In genomic region chr7:133024604-133025003, GRCh38 we compare ENCODE assay signal across 22 cellular contexts. TPM values are rescaled to one million over a fixed set of nuclear protein-coding genes. Genes with fewer than 3 reads are reported as not detected.
DNase-seq lines count a peak whose midpoint lies in the region; ATAC-seq and TF ChIP-seq lines count a peak whose summit lies in the region.
"Had no signal": no experiment of that assay in that cellular context is flagged by ENCODE, and none has a peak within 500 bp of the region (broad histone marks: within the 10 kb centered on the region; RNA-seq: fewer than 3 reads in every experiment).

No MANE protein-coding gene starts in this region.

- H3K27ac Mint-ChIP-seq in brain, result peak overlapping the region in 3 of 5 experiments; percentile 21 to 75 (median 60)
- no peak overlapping the region for H3K27ac Mint-ChIP-seq in nephron progenitor cell
- H3K27ac Mint-ChIP-seq: GM23338 had no signal

- DNase-seq in DMS 273 (lab: John Stamatoyannopoulos, UW; ENCODE audit: unreplicated experiment) (peak; percentile 33), DMS 273 treated with DMSO at 0.1 percent for 48 hours (lab: John Stamatoyannopoulos, UW) (no peak), medulla oblongata (ENCODE audit: extremely low spot score) (peak; percentile 20), esophagus muscularis mucosa (ENCODE audit: extremely low spot score) (no peak), kidney glomerular epithelial cell (lab: John Stamatoyannopoulos, UW) (no peak), nephron progenitor cell (no peak)
- DNase-seq: CD8-positive, alpha-beta memory T cell; KBM-7; MM.1S; NCI-H1048; NCI-H1436 treated with DMSO at 0.1 percent for 48 hours; NCI-H1930; NCI-H226; NCI-H510A treated with DMSO at 0.1 percent for 48 hours; NCI-H748 treated with DMSO at 0.1 percent for 48 hours had no signal

- H3K4me1 Mint-ChIP-seq in brain, result peaks cover 36% of the 10 kb centered on the region
- H3K4me1 Mint-ChIP-seq in nephron progenitor cell, result no peaks in the 10 kb centered on the region

- TF ChIP-seq EP300 in esophagus muscularis mucosa (IDR thresholded peaks at IDR 0.05), result no peak

- no peaks in the 10 kb centered on the region for H3K27me3 ChIP-seq in esophagus muscularis mucosa

- no peaks in the 10 kb centered on the region for H3K9me3 ChIP-seq in esophagus muscularis mucosa
- H3K9me3 ChIP-seq: HAP-1 had no signal

- peaks cover 0 to 6% (median 0%) of the 10 kb centered on the region in 4 donors for H3K36me3 ChIP-seq in esophagus muscularis mucosa
- H3K36me3 ChIP-seq: HAP-1 had no signal

- H3K4me3 Mint-ChIP-seq in brain (peak overlapping the region in 1 of 5 experiments; percentile 72), nephron progenitor cell (no peak overlapping the region)
- H3K4me3 Mint-ChIP-seq: CD8-positive, alpha-beta memory T cell; GM23338 had no signal

- TF ChIP-seq CTCF in brain (conservative IDR thresholded peaks at IDR 0.05) (no peak), esophagus muscularis mucosa (IDR thresholded peaks at IDR 0.05) (no peak), nephron progenitor cell (IDR thresholded peaks at IDR 0.05) (no peak)

- no peak for TF ChIP-seq POLR2A in esophagus muscularis mucosa (IDR thresholded peaks at IDR 0.05; ENCODE audit: low read depth)

- H3K27me3 Mint-ChIP-seq in brain (no peaks in the 10 kb centered on the region), nephron progenitor cell (ENCODE audit: low read depth, poor library complexity) (no peaks in the 10 kb centered on the region)
- H3K27me3 Mint-ChIP-seq: CD8-positive, alpha-beta memory T cell had no signal

- H3K27ac ChIP-seq in esophagus muscularis mucosa (replicated peaks in 1 of 4), result no peak overlapping the region
- H3K27ac ChIP-seq: 22Rv1, C4-2B had no signal

- peaks cover 0 to 16% (median 4%) of the 10 kb centered on the region in 4 donors for H3K4me1 ChIP-seq in esophagus muscularis mucosa
- H3K4me1 ChIP-seq: HAP-1 had no signal

- WGBS in esophagus muscularis mucosa, result 77% methylated on average over 5 of the region's 5 CpGs

- intact Hi-C loops in esophagus muscularis mucosa (cut with DNase I), result no loop called here

- H3K36me3 Mint-ChIP-seq in brain, result peaks cover 44% of the 10 kb centered on the region
- peaks cover 26% of the 10 kb centered on the region for H3K36me3 Mint-ChIP-seq in nephron progenitor cell (ENCODE audit: low read depth)

- ATAC-seq in HG03039 (IDR thresholded peaks at IDR 0.05; ENCODE audit: unreplicated experiment), result no peak
- ATAC-seq: GM12878, GM23338 had no signal

- no peak overlapping the region for H3K4me3 ChIP-seq in esophagus muscularis mucosa
- H3K4me3 ChIP-seq: GM12878, GM23338, HAP-1 had no signal

- H3K9me3 Mint-ChIP-seq in brain (peaks cover 3 to 16% (median 6%) of the 10 kb centered on the region in 5 experiments), nephron progenitor cell (peaks cover 4% of the 10 kb centered on the region)

RNA-seq across cellular contexts. Expression of gene CHCHD3, which starts 57.3 kb away (rescaled TPM):
- 96.1 TPM for polyA plus RNA-seq in brain (ENCODE audit: insufficient read depth, low read depth, low replicate concordance)
- total RNA-seq in esophagus muscularis mucosa, result 10 to 100 TPM; 58.6 to 74.3 (median 68.9) TPM

Comparison
In these comparisons a context has a peak if more than half of its experiments do, and no peak if none do; other contexts are left out.
1. DNase-seq: peak in DMS 273 (single experiment) and medulla oblongata (single experiment); none in DMS 273 treated with DMSO at 0.1 percent for 48 hours (single experiment), esophagus muscularis mucosa (single experiment), kidney glomerular epithelial cell (single experiment) and nephron progenitor cell (single experiment).